Comparison of ENCODE assay signal across 1 cellular context in the genomic region with DNA sequence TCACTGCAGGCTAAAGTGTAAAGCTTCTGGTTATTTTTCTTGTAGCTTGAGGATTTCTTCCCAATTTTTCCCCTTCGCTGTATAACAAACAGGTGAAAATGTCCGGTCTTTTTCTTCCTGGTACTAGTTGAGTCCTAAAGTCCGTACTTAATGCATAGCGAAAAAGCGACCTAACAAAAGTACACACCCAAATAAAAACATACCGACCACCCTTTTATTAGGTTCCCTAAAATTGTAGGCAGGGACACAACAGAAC.
TF ChIP-seq lines count a peak whose summit lies in the region.

No MANE protein-coding gene starts in this region.

TF ChIP-seq in endothelial cell of umbilical vein, 7 proteins besides CTCF, POLR2A, EP300 and RAD21:
- TF ChIP-seq GATA2 (IDR thresholded peaks at IDR 0.05; ENCODE audit: insufficient read depth, insufficient read length, low read depth, low read length) = no peak
- TF ChIP-seq JUN (IDR thresholded peaks at IDR 0.05; ENCODE audit: borderline replicate concordance, insufficient read depth, insufficient read length, low read depth) = no peak
- TF ChIP-seq, protein P1, sequence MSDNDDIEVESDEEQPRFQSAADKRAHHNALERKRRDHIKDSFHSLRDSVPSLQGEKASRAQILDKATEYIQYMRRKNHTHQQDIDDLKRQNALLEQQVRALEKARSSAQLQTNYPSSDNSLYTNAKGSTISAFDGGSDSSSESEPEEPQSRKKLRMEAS (IDR thresholded peaks at IDR 0.05; ENCODE audit: insufficient read depth, insufficient read length) = no peak
- TF ChIP-seq EZH2 (IDR thresholded peaks at IDR 0.05; ENCODE audit: borderline replicate concordance, low read depth, low read length, severe bottlenecking) = no peak
- no peak for TF ChIP-seq MYC (IDR thresholded peaks at IDR 0.05; ENCODE audit: low read depth, low read length)
- TF ChIP-seq FOS (IDR thresholded peaks at IDR 0.05; ENCODE audit: borderline replicate concordance, insufficient read depth, low read length) = no peak
- no peak for TF ChIP-seq POLR2AphosphoS5 (IDR thresholded peaks at IDR 0.05; ENCODE audit: insufficient read depth, low read depth, low read length)
